1 cellular context compared by ENCODE assay signal in the genomic region with DNA sequence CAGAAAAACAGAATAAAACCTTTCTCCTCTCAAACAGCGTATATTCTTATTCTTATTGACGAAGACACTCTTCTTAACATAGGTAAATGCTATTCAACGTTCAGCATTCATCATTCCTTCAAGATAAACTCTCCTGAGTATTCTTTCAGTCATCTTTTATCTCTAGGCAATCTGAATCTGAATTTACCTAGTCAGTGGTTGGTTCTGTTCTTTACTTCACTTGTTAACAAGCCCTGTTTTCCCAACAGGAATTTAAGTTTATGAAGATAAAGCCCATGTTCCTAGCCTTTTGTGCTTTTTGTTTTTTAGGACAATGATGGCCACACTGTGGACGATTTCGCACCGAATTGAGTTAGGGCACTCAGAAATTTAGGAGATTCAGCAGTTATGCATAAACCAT.
TF ChIP-seq lines count a peak whose summit lies in the region.

No MANE protein-coding gene starts in this region.

TF ChIP-seq in GM12878, 131 proteins besides CTCF, POLR2A, EP300 and RAD21:
- TF ChIP-seq, protein P1, sequence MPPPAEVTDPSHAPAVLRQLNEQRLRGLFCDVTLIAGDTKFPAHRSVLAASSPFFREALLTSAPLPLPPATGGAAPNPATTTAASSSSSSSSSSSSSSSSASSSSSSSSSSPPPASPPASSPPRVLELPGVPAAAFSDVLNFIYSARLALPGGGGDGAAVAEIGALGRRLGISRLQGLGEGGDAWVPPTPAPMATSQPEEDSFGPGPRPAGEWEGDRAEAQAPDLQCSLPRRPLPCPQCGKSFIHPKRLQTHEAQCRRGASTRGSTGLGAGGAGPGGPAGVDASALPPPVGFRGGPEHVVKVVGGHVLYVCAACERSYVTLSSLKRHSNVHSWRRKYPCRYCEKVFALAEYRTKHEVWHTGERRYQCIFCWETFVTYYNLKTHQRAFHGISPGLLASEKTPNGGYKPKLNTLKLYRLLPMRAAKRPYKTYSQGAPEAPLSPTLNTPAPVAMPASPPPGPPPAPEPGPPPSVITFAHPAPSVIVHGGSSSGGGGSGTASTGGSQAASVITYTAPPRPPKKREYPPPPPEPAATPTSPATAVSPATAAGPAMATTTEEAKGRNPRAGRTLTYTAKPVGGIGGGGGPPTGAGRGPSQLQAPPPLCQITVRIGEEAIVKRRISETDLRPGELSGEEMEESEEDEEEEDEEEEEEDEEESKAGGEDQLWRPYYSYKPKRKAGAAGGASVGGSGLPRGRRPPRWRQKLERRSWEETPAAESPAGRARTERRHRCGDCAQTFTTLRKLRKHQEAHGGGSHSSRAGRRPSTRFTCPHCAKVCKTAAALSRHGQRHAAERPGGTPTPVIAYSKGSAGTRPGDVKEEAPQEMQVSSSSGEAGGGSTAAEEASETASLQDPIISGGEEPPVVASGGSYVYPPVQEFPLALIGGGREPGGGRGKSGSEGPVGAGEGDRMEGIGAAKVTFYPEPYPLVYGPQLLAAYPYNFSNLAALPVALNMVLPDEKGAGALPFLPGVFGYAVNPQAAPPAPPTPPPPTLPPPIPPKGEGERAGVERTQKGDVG (CRISPR knock-in tag; IDR thresholded peaks at IDR 0.05): no peak
- no peak for TF ChIP-seq BHLHE40 (IDR thresholded peaks at IDR 0.05; ENCODE audit: borderline replicate concordance in 1 of 2, low read depth in 2 of 2, low read length in 1 of 2)
- 0 out of 2 replicates have a peak, but pooled peaks have one; percentile 65 for TF ChIP-seq CHD1 (IDR thresholded peaks at IDR 0.05; ENCODE audit: low read depth, low read length)
- TF ChIP-seq MEF2A (IDR thresholded peaks at IDR 0.05; ENCODE audit: insufficient read depth, low read depth, low read length): no peak
- TF ChIP-seq ELK1 (IDR thresholded peaks at IDR 0.05; ENCODE audit: low read depth, low read length): no peak
